Comparison of ENCODE assay signal across 24 cellular contexts in the genomic region with DNA sequence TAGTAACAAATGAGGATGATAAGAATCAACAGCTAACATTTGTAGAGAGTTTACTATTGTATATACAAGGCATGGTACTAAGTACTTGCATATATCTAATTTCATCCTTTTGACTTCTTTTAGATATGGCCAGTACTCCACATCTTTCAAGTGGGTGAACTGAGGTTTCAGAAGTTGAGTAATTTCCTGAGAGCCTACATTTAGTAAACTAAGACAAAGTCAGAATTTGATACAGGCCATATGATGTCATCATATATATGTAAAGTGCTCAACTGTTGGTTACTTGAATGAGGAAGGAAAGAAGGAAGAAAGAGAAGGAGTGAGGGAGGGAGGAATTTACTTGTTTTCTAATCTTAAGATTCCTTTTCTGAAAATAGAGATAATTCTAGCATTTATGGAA. TPM values are rescaled to one million over a fixed set of nuclear protein-coding genes. Genes with fewer than 3 reads are reported as not detected.
DNase-seq lines count a peak whose midpoint lies in the region; ATAC-seq and TF ChIP-seq lines count a peak whose summit lies in the region.
"Had no signal": no experiment of that assay in that cellular context is flagged by ENCODE, and none has a peak within 500 bp of the region (broad histone marks: within the 10 kb centered on the region; RNA-seq: fewer than 3 reads in every experiment).

No MANE protein-coding gene starts in this region.

- H3K9ac ChIP-seq in BLaER1 treated with 17β-estradiol and CSF1 and Interleukin-3, amounts not matched to agents 10 nM and 100 nM: no peak overlapping the region
- H3K9ac ChIP-seq in endodermal cell (ENCODE audit: extremely low read depth, low read length, poor library complexity, severe bottlenecking): no peak overlapping the region

- H3K27me3 ChIP-seq in BLaER1 treated with 17β-estradiol and CSF1 and Interleukin-3, amounts not matched to agents 10 nM and 100 nM: no peaks in the 10 kb centered on the region
- H3K27me3 ChIP-seq in endodermal cell (ENCODE audit: control insufficient read depth, insufficient read depth, low read length, poor library complexity, severe bottlenecking): peaks cover 10% of the 10 kb centered on the region
- H3K27me3 ChIP-seq: BE2C had no signal

- no peak overlapping the region for H3K4me3 Mint-ChIP-seq in endodermal cell
- H3K4me3 Mint-ChIP-seq: CD4-positive, alpha-beta T cell; GM23338 had no signal

- H4K20me1 ChIP-seq in BLaER1 treated with 17β-estradiol and CSF1 and Interleukin-3, amounts not matched to agents 10 nM and 100 nM: no peaks in the 10 kb centered on the region
- H4K20me1 ChIP-seq in OCI-LY7 (ENCODE audit: insufficient read depth, low read length): no peaks in the 10 kb centered on the region

- peaks cover 0 to 7% (median 0%) of the 10 kb centered on the region in 11 experiments; a peak in 2 of 22 replicates for H3K9me3 ChIP-seq in BLaER1 treated with 17β-estradiol and CSF1 and Interleukin-3, amounts not matched to agents 10 nM and 100 nM (replicated peaks in 1 of 11)
- no peaks in the 10 kb centered on the region for H3K9me3 ChIP-seq in HEK293 (ENCODE audit: control insufficient read depth, insufficient read depth, low read depth, low read length)
- peaks cover 8% of the 10 kb centered on the region; the same call in 1 of the 2 replicates for H3K9me3 ChIP-seq in OCI-LY7 (ENCODE audit: low read length)
- H3K9me3 ChIP-seq in endodermal cell (ENCODE audit: control insufficient read depth, low read length): peaks cover 10% of the 10 kb centered on the region
- H3K9me3 ChIP-seq: BE2C, Caco-2 had no signal

- TF ChIP-seq CTCF in HEK293 (tag by site-specific recombination; IDR thresholded peaks at IDR 0.05): no peak
- TF ChIP-seq CTCF in OCI-LY7 (conservative IDR thresholded peaks at IDR 0.05; ENCODE audit: low read length): no peak
- no peak for TF ChIP-seq CTCF in endodermal cell (conservative IDR thresholded peaks at IDR 0.05)

- H3K27me3 Mint-ChIP-seq in endodermal cell (ENCODE audit: insufficient read depth): no peaks in the 10 kb centered on the region

- ATAC-seq in HG03175 (IDR thresholded peaks at IDR 0.05; ENCODE audit: unreplicated experiment) (no peak), HG03045 (IDR thresholded peaks at IDR 0.05; ENCODE audit: unreplicated experiment) (no peak)
- ATAC-seq: GM23338, HCT116 had no signal

- no peaks in the 10 kb centered on the region for H3K36me3 Mint-ChIP-seq in endodermal cell (ENCODE audit: low read depth)

- no peak for DNase-seq in OCI-LY7 (ENCODE audit: low spot score)
- DNase-seq in endodermal cell: no peak
- no peak for DNase-seq in cerebellar nuclear complex (lab: John Stamatoyannopoulos, UW)
- no peak for DNase-seq in retina
- DNase-seq: BE2C; Caco-2; CD4-positive, alpha-beta T cell; DMS 273 treated with DMSO at 0.1 percent for 48 hours; DMS79 treated with DMSO at 0.1 percent for 48 hours; KG1; NCI-H1092 treated with DMSO at 0.1 percent for 48 hours; NCI-H1436 treated with DMSO at 0.1 percent for 48 hours; NCI-H2029; NCI-H2171; NCI-H524 treated with DMSO at 0.1 percent for 48 hours; PC-9; RPMI8226; SHP77 had no signal

- peak overlapping the region in 7 of 11 experiments; percentile 16 to 57 (median 47); a peak in 11 of 22 replicates for H3K27ac ChIP-seq in BLaER1 treated with 17β-estradiol and CSF1 and Interleukin-3, amounts not matched to agents 10 nM and 100 nM
- H3K27ac ChIP-seq in HEK293 (ENCODE audit: extremely low read depth, low read depth, low read length): no peak overlapping the region
- no peak overlapping the region for H3K27ac ChIP-seq in OCI-LY7 (ENCODE audit: low read depth, low read length, poor library complexity, severe bottlenecking)
- H3K27ac ChIP-seq in endodermal cell (ENCODE audit: low read depth, low read length): no peak overlapping the region
- H3K27ac ChIP-seq: PC-9 had no signal

- intact Hi-C loops in OCI-LY7 (cut with micrococcal nuclease; ENCODE audit: unreplicated experiment): no loop called here

- H2AFZ ChIP-seq in OCI-LY7 (ENCODE audit: low read length): peak overlapping the region; percentile 44; the same call in 1 of the 2 replicates
- H2AFZ ChIP-seq: GM23338, PC-9 had no signal

- H3K27ac Mint-ChIP-seq in endodermal cell: no peak overlapping the region
- H3K27ac Mint-ChIP-seq: CD4-positive, alpha-beta T cell; GM23338 had no signal

- peaks cover 4% of the 10 kb centered on the region for H3K4me1 Mint-ChIP-seq in endodermal cell
- H3K4me1 Mint-ChIP-seq: GM23338 had no signal

- no peaks in the 10 kb centered on the region for H3K9me2 ChIP-seq in OCI-LY7 (ENCODE audit: insufficient read depth, low read length)

- peaks cover 20 to 35% (median 23%) of the 10 kb centered on the region in 10 experiments for H3K4me1 ChIP-seq in BLaER1 treated with 17β-estradiol and CSF1 and Interleukin-3, amounts not matched to agents 10 nM and 100 nM
- H3K4me1 ChIP-seq in HEK293 (ENCODE audit: control insufficient read depth, insufficient read depth, low read length) (no peaks in the 10 kb centered on the region), OCI-LY7 (ENCODE audit: insufficient read depth, low read length, poor library complexity, severe bottlenecking) (peaks cover 15% of the 10 kb centered on the region), endodermal cell (ENCODE audit: control insufficient read depth, insufficient read depth, low read length) (no peaks in the 10 kb centered on the region)
- H3K4me1 ChIP-seq: BE2C, Caco-2 had no signal

- POLR2A ChIA-PET in HEK293 (lab: Yijun Ruan, JAX): no interaction called here
- POLR2A ChIA-PET in OCI-LY7 (lab: Charles Lee): interaction anchor here (0.8 kb wide), 1 partner anchor 12 kb away, joined by 7 read pairs; no protein-coding TSS in a partner anchor

- peaks cover 7% of the 10 kb centered on the region for H3K9me3 Mint-ChIP-seq in endodermal cell
- H3K9me3 Mint-ChIP-seq: GM23338 had no signal

- no peaks in the 10 kb centered on the region for H3K36me3 ChIP-seq in BLaER1 treated with 17β-estradiol and CSF1 and Interleukin-3, amounts not matched to agents 10 nM and 100 nM
- H3K36me3 ChIP-seq in HEK293 (ENCODE audit: control insufficient read depth in 2 of 2, insufficient read depth in 1 of 2, low read length in 2 of 2) (no peaks in the 10 kb centered on the region), OCI-LY7 (ENCODE audit: insufficient read depth, low read length) (no peaks in the 10 kb centered on the region), endodermal cell (ENCODE audit: control insufficient read depth, insufficient read depth, low read length) (no peaks in the 10 kb centered on the region)
- H3K36me3 ChIP-seq: BE2C had no signal

- no TSS peak for BruUV-seq in OCI-LY7 (replicated peaks; lab: Mats Ljungman, UMichigan)

- no peak overlapping the region for H3K4me3 ChIP-seq in BLaER1 treated with 17β-estradiol and CSF1 and Interleukin-3, amounts not matched to agents 10 nM and 100 nM
- no peak overlapping the region for H3K4me3 ChIP-seq in HEK293 (ENCODE audit: low read depth, low read length)
- H3K4me3 ChIP-seq in OCI-LY7 (ENCODE audit: low read depth, low read length, poor library complexity, severe bottlenecking): no peak overlapping the region
- H3K4me3 ChIP-seq in endodermal cell (ENCODE audit: low read length): peak overlapping the region; percentile 30
- H3K4me3 ChIP-seq: GM23338, PC-9 had no signal

- peak overlapping the region; percentile 33 to 65 (median 53); a peak in 20 of 22 replicates for H3K4me2 ChIP-seq in BLaER1 treated with 17β-estradiol and CSF1 and Interleukin-3, amounts not matched to agents 10 nM and 100 nM
- peak overlapping the region; percentile 20; the same call in 1 of the 2 replicates for H3K4me2 ChIP-seq in OCI-LY7 (ENCODE audit: low read length)
- H3K4me2 ChIP-seq: GM23338, PC-9 had no signal

- no peaks in the 10 kb centered on the region for H3K79me2 ChIP-seq in OCI-LY7 (ENCODE audit: insufficient read depth, low read depth, low read length)

- CTCF ChIA-PET in HEK293 (lab: Yijun Ruan, JAX) (interaction anchor here (0.7 kb wide), 1 partner anchor 100 kb away, joined by 3 read pairs; no protein-coding TSS in a partner anchor), OCI-LY7 (lab: Charles Lee; ENCODE audit: unreplicated experiment) (interaction anchor here (0.5 kb wide), 1 partner anchor 9 kb away, joined by 3 read pairs; no protein-coding TSS in a partner anchor)

TF ChIP-seq in HEK293, 187 proteins besides CTCF, POLR2A, EP300 and RAD21:
- TF ChIP-seq ZNF274 (IDR thresholded peaks at IDR 0.05; ENCODE audit: low read length): no peak
- TF ChIP-seq ZNF274 (tag by site-specific recombination; IDR thresholded peaks at IDR 0.05; ENCODE audit: borderline replicate concordance): no peak
- TF ChIP-seq, protein P1, sequence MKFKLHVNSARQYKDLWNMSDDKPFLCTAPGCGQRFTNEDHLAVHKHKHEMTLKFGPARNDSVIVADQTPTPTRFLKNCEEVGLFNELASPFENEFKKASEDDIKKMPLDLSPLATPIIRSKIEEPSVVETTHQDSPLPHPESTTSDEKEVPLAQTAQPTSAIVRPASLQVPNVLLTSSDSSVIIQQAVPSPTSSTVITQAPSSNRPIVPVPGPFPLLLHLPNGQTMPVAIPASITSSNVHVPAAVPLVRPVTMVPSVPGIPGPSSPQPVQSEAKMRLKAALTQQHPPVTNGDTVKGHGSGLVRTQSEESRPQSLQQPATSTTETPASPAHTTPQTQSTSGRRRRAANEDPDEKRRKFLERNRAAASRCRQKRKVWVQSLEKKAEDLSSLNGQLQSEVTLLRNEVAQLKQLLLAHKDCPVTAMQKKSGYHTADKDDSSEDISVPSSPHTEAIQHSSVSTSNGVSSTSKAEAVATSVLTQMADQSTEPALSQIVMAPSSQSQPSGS (tag by site-specific recombination; IDR thresholded peaks at IDR 0.05; ENCODE audit: low read depth): 0 out of 2 replicates have a peak, but pooled peaks have one; percentile 40
- TF ChIP-seq TCF7L2 (IDR thresholded peaks at IDR 0.05; ENCODE audit: borderline replicate concordance, low read depth, low read length): no peak

RNA-seq across cellular contexts. Expression of a gene that starts 52.8 kb away (rescaled TPM):
- not detected in 2 replicates for total RNA-seq in OCI-LY7 (2014; rRNA removed; shearing (Covaris generic))
- not detected in 2 replicates for total RNA-seq in OCI-LY7 (2022)
- total RNA-seq in endodermal cell: 1 to 10 TPM in 1 of 2 donors, not detected in 1; 1.2 TPM
- polyA plus RNA-seq in endodermal cell (2013, experiment 1 of 2): 6.4 TPM
- polyA plus RNA-seq in endodermal cell (2013, experiment 2 of 2): 7.5 TPM
- total RNA-seq: Caco-2; CD4-positive, alpha-beta T cell; PC-9 had no signal

Comparison
In these comparisons a context has a peak if more than half of its experiments do, and no peak if none do; other contexts are left out.
1. H3K27ac ChIP-seq: peak in BLaER1 treated with 17β-estradiol and CSF1 and Interleukin-3, amounts not matched to agents 10 nM and 100 nM (7 of 11); none in HEK293 (single experiment), OCI-LY7 (single experiment) and endodermal cell (single experiment).